In genomic region chr7:30027915-30028748, GRCh38 we compare ENCODE assay signal across 1 cellular context.
TF ChIP-seq lines count a peak whose summit lies in the region.

A gene with protein sequence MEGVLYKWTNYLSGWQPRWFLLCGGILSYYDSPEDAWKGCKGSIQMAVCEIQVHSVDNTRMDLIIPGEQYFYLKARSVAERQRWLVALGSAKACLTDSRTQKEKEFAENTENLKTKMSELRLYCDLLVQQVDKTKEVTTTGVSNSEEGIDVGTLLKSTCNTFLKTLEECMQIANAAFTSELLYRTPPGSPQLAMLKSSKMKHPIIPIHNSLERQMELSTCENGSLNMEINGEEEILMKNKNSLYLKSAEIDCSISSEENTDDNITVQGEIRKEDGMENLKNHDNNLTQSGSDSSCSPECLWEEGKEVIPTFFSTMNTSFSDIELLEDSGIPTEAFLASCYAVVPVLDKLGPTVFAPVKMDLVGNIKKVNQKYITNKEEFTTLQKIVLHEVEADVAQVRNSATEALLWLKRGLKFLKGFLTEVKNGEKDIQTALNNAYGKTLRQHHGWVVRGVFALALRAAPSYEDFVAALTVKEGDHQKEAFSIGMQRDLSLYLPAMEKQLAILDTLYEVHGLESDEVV (plus strand): TSS chr7:30028412. CDS start chr7:30028763, 351 bp downstream.

TF ChIP-seq in HepG2, 621 proteins besides CTCF, POLR2A, EP300 and RAD21 (continued from another document and continues in another):
- peak; percentile 58; the same call in 1 of the 2 replicates for TF ChIP-seq TFDP2 (CRISPR knock-in tag; IDR thresholded peaks at IDR 0.05)
- TF ChIP-seq SMYD3 (CRISPR knock-in tag; IDR thresholded peaks at IDR 0.05): no peak
- peak; percentile 92 for TF ChIP-seq SAP130 (CRISPR knock-in tag; IDR thresholded peaks at IDR 0.05; ENCODE audit: low read depth)
- TF ChIP-seq ZNF557 (CRISPR knock-in tag; IDR thresholded peaks at IDR 0.05): no peak
- no peak for TF ChIP-seq CSRNP2 (CRISPR knock-in tag; conservative IDR thresholded peaks at IDR 0.05; ENCODE audit: low read depth)
- no peak for TF ChIP-seq HBP1 (CRISPR knock-in tag; IDR thresholded peaks at IDR 0.05; ENCODE audit: low read depth)
- TF ChIP-seq, protein P1, sequence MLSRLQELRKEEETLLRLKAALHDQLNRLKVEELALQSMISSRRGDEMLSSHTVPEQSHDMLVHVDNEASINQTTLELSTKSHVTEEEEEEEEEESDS (CRISPR knock-in tag; IDR thresholded peaks at IDR 0.05; ENCODE audit: borderline replicate concordance): peak; percentile 14; the same call in 1 of the 2 replicates
- TF ChIP-seq, protein P2, sequence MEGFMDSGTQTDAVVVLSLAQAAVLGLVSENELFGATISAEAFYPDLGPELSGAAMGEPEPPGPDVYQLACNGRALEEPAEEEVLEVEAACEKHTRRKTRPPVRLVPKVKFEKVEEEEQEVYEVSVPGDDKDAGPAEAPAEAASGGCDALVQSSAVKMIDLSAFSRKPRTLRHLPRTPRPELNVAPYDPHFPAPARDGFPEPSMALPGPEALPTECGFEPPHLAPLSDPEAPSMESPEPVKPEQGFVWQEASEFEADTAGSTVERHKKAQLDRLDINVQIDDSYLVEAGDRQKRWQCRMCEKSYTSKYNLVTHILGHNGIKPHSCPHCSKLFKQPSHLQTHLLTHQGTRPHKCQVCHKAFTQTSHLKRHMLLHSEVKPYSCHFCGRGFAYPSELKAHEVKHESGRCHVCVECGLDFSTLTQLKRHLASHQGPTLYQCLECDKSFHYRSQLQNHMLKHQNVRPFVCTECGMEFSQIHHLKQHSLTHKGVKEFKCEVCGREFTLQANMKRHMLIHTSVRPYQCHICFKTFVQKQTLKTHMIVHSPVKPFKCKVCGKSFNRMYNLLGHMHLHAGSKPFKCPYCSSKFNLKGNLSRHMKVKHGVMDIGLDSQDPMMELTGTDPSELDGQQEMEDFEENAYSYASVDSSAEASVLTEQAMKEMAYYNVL (CRISPR knock-in tag; IDR thresholded peaks at IDR 0.05; ENCODE audit: borderline replicate concordance): peak; percentile 76
- TF ChIP-seq HOXA5 (CRISPR knock-in tag; IDR thresholded peaks at IDR 0.05): peak; percentile 64
- peak; percentile 17; the same call in 1 of the 2 replicates for TF ChIP-seq ZNF746 (CRISPR knock-in tag; IDR thresholded peaks at IDR 0.05)
- TF ChIP-seq, protein P3, sequence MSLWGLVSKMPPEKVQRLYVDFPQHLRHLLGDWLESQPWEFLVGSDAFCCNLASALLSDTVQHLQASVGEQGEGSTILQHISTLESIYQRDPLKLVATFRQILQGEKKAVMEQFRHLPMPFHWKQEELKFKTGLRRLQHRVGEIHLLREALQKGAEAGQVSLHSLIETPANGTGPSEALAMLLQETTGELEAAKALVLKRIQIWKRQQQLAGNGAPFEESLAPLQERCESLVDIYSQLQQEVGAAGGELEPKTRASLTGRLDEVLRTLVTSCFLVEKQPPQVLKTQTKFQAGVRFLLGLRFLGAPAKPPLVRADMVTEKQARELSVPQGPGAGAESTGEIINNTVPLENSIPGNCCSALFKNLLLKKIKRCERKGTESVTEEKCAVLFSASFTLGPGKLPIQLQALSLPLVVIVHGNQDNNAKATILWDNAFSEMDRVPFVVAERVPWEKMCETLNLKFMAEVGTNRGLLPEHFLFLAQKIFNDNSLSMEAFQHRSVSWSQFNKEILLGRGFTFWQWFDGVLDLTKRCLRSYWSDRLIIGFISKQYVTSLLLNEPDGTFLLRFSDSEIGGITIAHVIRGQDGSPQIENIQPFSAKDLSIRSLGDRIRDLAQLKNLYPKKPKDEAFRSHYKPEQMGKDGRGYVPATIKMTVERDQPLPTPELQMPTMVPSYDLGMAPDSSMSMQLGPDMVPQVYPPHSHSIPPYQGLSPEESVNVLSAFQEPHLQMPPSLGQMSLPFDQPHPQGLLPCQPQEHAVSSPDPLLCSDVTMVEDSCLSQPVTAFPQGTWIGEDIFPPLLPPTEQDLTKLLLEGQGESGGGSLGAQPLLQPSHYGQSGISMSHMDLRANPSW (CRISPR knock-in tag; IDR thresholded peaks at IDR 0.05; ENCODE audit: borderline replicate concordance): no peak
- TF ChIP-seq MED13 (CRISPR knock-in tag; IDR thresholded peaks at IDR 0.05): no peak
- 0 out of 2 replicates have a peak, but pooled peaks have one; percentile 26 for TF ChIP-seq NFKBIZ (CRISPR knock-in tag; IDR thresholded peaks at IDR 0.05)
- peak; percentile 84; the same call in 1 of the 2 replicates for TF ChIP-seq RFXAP (CRISPR knock-in tag; IDR thresholded peaks at IDR 0.05; ENCODE audit: borderline replicate concordance)
- TF ChIP-seq, protein P4, sequence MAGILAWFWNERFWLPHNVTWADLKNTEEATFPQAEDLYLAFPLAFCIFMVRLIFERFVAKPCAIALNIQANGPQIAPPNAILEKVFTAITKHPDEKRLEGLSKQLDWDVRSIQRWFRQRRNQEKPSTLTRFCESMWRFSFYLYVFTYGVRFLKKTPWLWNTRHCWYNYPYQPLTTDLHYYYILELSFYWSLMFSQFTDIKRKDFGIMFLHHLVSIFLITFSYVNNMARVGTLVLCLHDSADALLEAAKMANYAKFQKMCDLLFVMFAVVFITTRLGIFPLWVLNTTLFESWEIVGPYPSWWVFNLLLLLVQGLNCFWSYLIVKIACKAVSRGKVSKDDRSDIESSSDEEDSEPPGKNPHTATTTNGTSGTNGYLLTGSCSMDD (CRISPR knock-in tag; IDR thresholded peaks at IDR 0.05): no peak
- no peak for TF ChIP-seq SAFB2 (CRISPR knock-in tag; IDR thresholded peaks at IDR 0.05; ENCODE audit: borderline replicate concordance, low read depth)
- TF ChIP-seq, protein P5, sequence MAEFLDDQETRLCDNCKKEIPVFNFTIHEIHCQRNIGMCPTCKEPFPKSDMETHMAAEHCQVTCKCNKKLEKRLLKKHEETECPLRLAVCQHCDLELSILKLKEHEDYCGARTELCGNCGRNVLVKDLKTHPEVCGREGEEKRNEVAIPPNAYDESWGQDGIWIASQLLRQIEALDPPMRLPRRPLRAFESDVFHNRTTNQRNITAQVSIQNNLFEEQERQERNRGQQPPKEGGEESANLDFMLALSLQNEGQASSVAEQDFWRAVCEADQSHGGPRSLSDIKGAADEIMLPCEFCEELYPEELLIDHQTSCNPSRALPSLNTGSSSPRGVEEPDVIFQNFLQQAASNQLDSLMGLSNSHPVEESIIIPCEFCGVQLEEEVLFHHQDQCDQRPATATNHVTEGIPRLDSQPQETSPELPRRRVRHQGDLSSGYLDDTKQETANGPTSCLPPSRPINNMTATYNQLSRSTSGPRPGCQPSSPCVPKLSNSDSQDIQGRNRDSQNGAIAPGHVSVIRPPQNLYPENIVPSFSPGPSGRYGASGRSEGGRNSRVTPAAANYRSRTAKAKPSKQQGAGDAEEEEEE (CRISPR knock-in tag; IDR thresholded peaks at IDR 0.05; ENCODE audit: borderline replicate concordance): no peak
- TF ChIP-seq ZC3H4 (CRISPR knock-in tag; IDR thresholded peaks at IDR 0.05; ENCODE audit: borderline replicate concordance): no peak
- no peak for TF ChIP-seq ZBTB49 (CRISPR knock-in tag; IDR thresholded peaks at IDR 0.05; ENCODE audit: borderline replicate concordance)
- no peak for TF ChIP-seq ZNF512B (CRISPR knock-in tag; IDR thresholded peaks at IDR 0.05; ENCODE audit: borderline replicate concordance)
- no peak for TF ChIP-seq ZNF629 (CRISPR knock-in tag; conservative IDR thresholded peaks at IDR 0.05)
- TF ChIP-seq KDM1A (CRISPR knock-in tag; IDR thresholded peaks at IDR 0.05): no peak
- peak; percentile 85 for TF ChIP-seq GABPB1 (CRISPR knock-in tag; IDR thresholded peaks at IDR 0.05)
- no peak for TF ChIP-seq TOE1 (CRISPR knock-in tag; IDR thresholded peaks at IDR 0.05)
- TF ChIP-seq ZNF580 (CRISPR knock-in tag; IDR thresholded peaks at IDR 0.05; ENCODE audit: borderline replicate concordance, low read depth): peak; percentile 46; the same call in 1 of the 2 replicates
- TF ChIP-seq MTA3 (CRISPR knock-in tag; IDR thresholded peaks at IDR 0.05): no peak
- 0 out of 2 replicates have a peak, but pooled peaks have one; percentile 35 for TF ChIP-seq MEF2D (CRISPR knock-in tag; IDR thresholded peaks at IDR 0.05)
- no peak for TF ChIP-seq SMARCC2 (IDR thresholded peaks at IDR 0.05)
- TF ChIP-seq U2AF1 (optimal IDR thresholded peaks at IDR 0.05; ENCODE audit: low read depth, low read length): peak; percentile 64
- TF ChIP-seq NR2F6 (IDR thresholded peaks at IDR 0.05): peak; percentile 41; the same call in 1 of the 2 replicates
- TF ChIP-seq NR2F6 (CRISPR knock-in tag; IDR thresholded peaks at IDR 0.05): peak; percentile 57; the same call in 1 of the 2 replicates
- TF ChIP-seq ZNF589 (CRISPR knock-in tag; conservative IDR thresholded peaks at IDR 0.05): no peak
- TF ChIP-seq CREM (IDR thresholded peaks at IDR 0.05): peak; percentile 42; the same call in 1 of the 2 replicates
- TF ChIP-seq CREM (CRISPR knock-in tag; IDR thresholded peaks at IDR 0.05): no peak
